Comparison of ENCODE assay signal across 1 cellular context in the genomic region with DNA sequence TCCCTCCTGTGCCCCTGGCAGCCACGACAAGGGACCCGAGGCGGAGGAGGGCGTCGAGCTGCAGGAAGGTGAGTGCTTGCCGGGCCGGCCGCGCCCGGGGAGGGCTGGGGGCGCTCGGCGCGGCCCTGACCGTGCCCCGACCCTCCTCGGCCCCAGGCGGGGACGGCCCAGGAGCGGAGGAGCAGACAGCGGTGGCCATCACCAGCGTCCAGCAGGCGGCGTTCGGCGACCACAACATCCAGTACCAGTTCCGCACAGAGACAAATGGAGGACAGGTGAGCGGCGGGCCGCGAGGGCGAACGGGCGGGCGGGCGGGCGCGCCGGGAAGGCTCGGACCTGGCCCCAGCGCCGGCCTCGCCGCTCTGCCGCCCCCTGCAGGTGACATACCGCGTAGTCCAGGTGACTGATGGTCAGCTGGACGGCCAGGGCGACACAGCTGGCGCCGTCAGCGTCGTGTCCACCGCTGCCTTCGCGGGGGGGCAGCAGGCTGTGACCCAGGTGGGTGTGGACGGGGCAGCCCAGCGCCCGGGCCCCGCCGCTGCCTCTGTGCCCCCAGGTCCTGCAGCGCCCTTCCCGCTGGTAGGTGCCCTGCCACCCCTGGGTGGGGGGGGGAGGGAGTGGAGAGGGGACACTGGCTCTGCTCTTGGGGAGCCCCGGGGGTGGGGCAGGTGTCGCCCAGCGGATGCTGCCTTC.
A peak's percentile ranks its signal among the peaks of the same experiment; 100 is the strongest.
TF ChIP-seq lines count a peak whose summit lies in the region.

No MANE protein-coding gene starts in this region.

TF ChIP-seq in WTC11, 78 proteins besides CTCF, POLR2A, EP300 and RAD21 (continued from another document):
- TF ChIP-seq, protein P1, sequence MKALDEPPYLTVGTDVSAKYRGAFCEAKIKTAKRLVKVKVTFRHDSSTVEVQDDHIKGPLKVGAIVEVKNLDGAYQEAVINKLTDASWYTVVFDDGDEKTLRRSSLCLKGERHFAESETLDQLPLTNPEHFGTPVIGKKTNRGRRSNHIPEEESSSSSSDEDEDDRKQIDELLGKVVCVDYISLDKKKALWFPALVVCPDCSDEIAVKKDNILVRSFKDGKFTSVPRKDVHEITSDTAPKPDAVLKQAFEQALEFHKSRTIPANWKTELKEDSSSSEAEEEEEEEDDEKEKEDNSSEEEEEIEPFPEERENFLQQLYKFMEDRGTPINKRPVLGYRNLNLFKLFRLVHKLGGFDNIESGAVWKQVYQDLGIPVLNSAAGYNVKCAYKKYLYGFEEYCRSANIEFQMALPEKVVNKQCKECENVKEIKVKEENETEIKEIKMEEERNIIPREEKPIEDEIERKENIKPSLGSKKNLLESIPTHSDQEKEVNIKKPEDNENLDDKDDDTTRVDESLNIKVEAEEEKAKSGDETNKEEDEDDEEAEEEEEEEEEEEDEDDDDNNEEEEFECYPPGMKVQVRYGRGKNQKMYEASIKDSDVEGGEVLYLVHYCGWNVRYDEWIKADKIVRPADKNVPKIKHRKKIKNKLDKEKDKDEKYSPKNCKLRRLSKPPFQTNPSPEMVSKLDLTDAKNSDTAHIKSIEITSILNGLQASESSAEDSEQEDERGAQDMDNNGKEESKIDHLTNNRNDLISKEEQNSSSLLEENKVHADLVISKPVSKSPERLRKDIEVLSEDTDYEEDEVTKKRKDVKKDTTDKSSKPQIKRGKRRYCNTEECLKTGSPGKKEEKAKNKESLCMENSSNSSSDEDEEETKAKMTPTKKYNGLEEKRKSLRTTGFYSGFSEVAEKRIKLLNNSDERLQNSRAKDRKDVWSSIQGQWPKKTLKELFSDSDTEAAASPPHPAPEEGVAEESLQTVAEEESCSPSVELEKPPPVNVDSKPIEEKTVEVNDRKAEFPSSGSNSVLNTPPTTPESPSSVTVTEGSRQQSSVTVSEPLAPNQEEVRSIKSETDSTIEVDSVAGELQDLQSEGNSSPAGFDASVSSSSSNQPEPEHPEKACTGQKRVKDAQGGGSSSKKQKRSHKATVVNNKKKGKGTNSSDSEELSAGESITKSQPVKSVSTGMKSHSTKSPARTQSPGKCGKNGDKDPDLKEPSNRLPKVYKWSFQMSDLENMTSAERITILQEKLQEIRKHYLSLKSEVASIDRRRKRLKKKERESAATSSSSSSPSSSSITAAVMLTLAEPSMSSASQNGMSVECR (CRISPR knock-in tag; IDR thresholded peaks at IDR 0.05; ENCODE audit: borderline replicate concordance): 0 out of 2 replicates have a peak, but pooled peaks have one; percentile 55
- TF ChIP-seq, protein P2, sequence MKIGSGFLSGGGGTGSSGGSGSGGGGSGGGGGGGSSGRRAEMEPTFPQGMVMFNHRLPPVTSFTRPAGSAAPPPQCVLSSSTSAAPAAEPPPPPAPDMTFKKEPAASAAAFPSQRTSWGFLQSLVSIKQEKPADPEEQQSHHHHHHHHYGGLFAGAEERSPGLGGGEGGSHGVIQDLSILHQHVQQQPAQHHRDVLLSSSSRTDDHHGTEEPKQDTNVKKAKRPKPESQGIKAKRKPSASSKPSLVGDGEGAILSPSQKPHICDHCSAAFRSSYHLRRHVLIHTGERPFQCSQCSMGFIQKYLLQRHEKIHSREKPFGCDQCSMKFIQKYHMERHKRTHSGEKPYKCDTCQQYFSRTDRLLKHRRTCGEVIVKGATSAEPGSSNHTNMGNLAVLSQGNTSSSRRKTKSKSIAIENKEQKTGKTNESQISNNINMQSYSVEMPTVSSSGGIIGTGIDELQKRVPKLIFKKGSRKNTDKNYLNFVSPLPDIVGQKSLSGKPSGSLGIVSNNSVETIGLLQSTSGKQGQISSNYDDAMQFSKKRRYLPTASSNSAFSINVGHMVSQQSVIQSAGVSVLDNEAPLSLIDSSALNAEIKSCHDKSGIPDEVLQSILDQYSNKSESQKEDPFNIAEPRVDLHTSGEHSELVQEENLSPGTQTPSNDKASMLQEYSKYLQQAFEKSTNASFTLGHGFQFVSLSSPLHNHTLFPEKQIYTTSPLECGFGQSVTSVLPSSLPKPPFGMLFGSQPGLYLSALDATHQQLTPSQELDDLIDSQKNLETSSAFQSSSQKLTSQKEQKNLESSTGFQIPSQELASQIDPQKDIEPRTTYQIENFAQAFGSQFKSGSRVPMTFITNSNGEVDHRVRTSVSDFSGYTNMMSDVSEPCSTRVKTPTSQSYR (CRISPR knock-in tag; IDR thresholded peaks at IDR 0.05): no peak
- TF ChIP-seq ZNF396 (CRISPR knock-in tag; IDR thresholded peaks at IDR 0.05; ENCODE audit: borderline replicate concordance): no peak
- TF ChIP-seq, protein P3, sequence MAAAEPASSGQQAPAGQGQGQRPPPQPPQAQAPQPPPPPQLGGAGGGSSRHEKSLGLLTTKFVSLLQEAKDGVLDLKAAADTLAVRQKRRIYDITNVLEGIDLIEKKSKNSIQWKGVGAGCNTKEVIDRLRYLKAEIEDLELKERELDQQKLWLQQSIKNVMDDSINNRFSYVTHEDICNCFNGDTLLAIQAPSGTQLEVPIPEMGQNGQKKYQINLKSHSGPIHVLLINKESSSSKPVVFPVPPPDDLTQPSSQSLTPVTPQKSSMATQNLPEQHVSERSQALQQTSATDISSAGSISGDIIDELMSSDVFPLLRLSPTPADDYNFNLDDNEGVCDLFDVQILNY (CRISPR knock-in tag; IDR thresholded peaks at IDR 0.05): peak; percentile 40; the same call in 1 of the 2 replicates
- TF ChIP-seq, protein P4, sequence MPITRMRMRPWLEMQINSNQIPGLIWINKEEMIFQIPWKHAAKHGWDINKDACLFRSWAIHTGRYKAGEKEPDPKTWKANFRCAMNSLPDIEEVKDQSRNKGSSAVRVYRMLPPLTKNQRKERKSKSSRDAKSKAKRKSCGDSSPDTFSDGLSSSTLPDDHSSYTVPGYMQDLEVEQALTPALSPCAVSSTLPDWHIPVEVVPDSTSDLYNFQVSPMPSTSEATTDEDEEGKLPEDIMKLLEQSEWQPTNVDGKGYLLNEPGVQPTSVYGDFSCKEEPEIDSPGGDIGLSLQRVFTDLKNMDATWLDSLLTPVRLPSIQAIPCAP (CRISPR knock-in tag; IDR thresholded peaks at IDR 0.05): no peak
